ENCODE assay signal across 21 cellular contexts in the genomic region with DNA sequence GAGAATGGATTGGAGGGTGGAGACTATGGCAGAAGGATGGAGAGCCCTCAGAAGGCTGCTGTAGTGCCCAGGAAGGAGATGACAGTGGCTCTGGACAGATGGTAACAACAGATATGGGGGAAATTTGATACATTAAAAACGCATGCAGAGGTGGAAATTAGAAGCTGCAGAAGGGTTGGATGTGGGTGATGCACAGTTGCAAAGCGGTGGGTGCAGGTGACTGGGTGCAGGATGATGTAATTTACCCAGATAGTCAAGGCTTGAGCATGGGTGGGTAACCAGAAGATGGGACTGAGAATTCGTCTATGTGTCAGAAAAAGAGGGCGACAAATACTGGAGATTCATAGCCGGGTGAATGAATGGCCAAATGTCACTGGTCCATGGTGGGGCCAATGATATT.
"Had no signal": no experiment of that assay in that cellular context is flagged by ENCODE, and none has a peak within 500 bp of the region (broad histone marks: within the 10 kb centered on the region; RNA-seq: fewer than 3 reads in every experiment).

No MANE protein-coding gene starts in this region.

- DNase-seq: hippocampal formation; kidney; left ventricle myocardium inferior; midbrain; mucosa of descending colon; naive thymus-derived CD4-positive, alpha-beta T cell; ovary; right lobe of liver; stimulated activated CD4-positive, alpha-beta T cell treated with anti-CD3 and anti-CD28 coated beads, Interleukin-1b, Interleukin-23, amount 100 ng/mL, for 48 hours; stimulated activated CD4-positive, alpha-beta T cell treated with anti-CD3 and anti-CD28 coated beads, Interleukin-2, amount 100 ng/mL, for 48 hours; stimulated activated CD4-positive, alpha-beta T cell treated with anti-CD3 and anti-CD28 coated beads, Interleukin-4, amount 100 ng/mL, for 4 hours; stimulated activated CD8-positive, alpha-beta memory T cell treated with anti-CD3 and anti-CD28 coated beads, Interleukin-4, amount 100 ng/mL, for 48 hours; stimulated activated naive CD4-positive, alpha-beta T cell treated with Interleukin-2 at 50 U/mL for 16 hours; stimulated activated naive CD8-positive, alpha-beta T cell treated with anti-CD3 and anti-CD28 coated beads, Interleukin-15, amount 100 ng/mL, for 72 hours; substantia nigra had no signal

- H3K4me3 ChIP-seq: left ventricle myocardium inferior, lung, mucosa of descending colon, ovary, right atrium auricular region, right lobe of liver, smooth muscle cell, tibial nerve had no signal

- H3K27ac ChIP-seq: left ventricle myocardium inferior, ovary, right atrium auricular region, right lobe of liver, tibial nerve had no signal

- H3K27me3 ChIP-seq: ovary, right atrium auricular region, right lobe of liver, tibial nerve had no signal

- H3K9me3 ChIP-seq: mucosa of descending colon, ovary, right lobe of liver had no signal

- ATAC-seq: mucosa of descending colon; naive thymus-derived CD4-positive, alpha-beta T cell; natural killer cell treated with Interleukin-12 subunit alpha and Interleukin-12 subunit beta and Interleukin-15 and Interleukin-18, amount 100 ng/mL, for 72 hours; right lobe of liver; stimulated activated memory B cell treated with anti-CD40 and anti-IgM and Interleukin-4, amounts not matched to agents 10 μg/mL and 1 μg/mL and 100 μg/mL, for 72 hours; stimulated activated naive CD8-positive, alpha-beta T cell treated with anti-CD3 and anti-CD28 coated beads, Interleukin-15, amount 100 ng/mL, for 72 hours had no signal

- FAIRE-seq: kidney had no signal

- H3K4me2 ChIP-seq: smooth muscle cell had no signal

- H3K4me1 ChIP-seq: left ventricle myocardium inferior, right atrium auricular region, right lobe of liver, tibial nerve had no signal

- H3K36me3 ChIP-seq: left ventricle myocardium inferior, ovary, right atrium auricular region, right lobe of liver, tibial nerve had no signal
